17 cellular contexts compared by ENCODE assay signal in the genomic region with DNA sequence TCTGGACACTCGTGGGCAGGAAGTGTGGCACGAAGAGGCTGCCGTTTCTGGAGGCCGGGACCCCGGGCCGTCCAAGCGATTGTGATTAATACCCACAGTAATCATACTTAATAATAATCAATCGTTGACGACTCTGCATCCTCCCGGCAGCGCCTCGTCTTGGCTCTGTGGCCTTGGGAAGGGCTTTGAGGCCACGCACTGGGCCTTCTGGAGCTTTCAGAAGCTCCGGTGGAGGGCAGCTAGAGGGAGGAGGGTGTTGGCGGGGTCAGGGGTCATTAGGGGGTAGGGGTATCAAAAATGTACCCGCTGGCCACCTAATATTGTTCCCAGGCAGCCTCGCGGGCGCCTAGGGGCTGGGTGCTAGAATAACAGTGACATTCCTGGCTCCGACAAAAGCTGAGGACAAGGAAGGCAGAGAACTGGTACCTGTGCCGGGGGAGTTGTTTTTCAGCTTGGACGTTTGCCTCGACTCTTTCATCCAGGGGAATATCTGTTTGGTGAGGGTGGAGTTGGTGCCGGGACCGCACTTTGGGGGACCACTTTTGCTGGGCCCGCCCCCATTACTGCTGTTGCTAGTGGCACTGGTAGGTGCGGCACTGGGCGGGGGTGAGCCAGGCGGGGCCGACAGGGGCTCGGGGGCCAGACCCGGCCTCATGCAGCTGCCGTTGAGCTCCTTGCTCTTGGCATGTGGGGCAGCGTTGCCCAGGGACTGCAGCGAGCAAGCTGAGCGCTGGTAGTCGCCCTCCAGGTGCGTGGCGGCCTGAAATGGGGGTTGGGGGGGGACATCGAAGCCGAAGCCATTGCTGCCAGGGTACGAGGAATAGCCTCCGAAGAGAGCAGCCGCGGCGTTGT. TPM values are rescaled to one million over a fixed set of nuclear protein-coding genes. Genes with fewer than 3 reads are reported as not detected.
DNase-seq lines count a peak whose midpoint lies in the region; TF ChIP-seq lines count a peak whose summit lies in the region.
"Had no signal": no experiment of that assay in that cellular context is flagged by ENCODE, and none has a peak within 500 bp of the region (broad histone marks: within the 10 kb centered on the region; RNA-seq: fewer than 3 reads in every experiment).

No MANE protein-coding gene starts in this region.

- TF ChIP-seq CTCF in AG10803 (conservative IDR thresholded peaks at IDR 0.05; ENCODE audit: low read length) (no peak), epithelial cell of proximal tubule (conservative IDR thresholded peaks at IDR 0.05; ENCODE audit: low read depth, low read length) (no peak), nephron (IDR thresholded peaks at IDR 0.05; ENCODE audit: unreplicated experiment in 3 of 3) (no peak)

- no peak for DNase-seq in AG10803 (ENCODE audit: low read depth)
- DNase-seq in NT2/D1 (ENCODE audit: low read depth, low spot score): no peak
- no peak for DNase-seq in epithelial cell of proximal tubule (ENCODE audit: low read depth)
- no peak for DNase-seq in LoVo (ENCODE audit: low spot score)
- DNase-seq in AG08396 (ENCODE audit: low spot score): no peak
- no peak for DNase-seq in GF-D8 (lab: John Stamatoyannopoulos, UW)
- no peak for DNase-seq in NCI-H524 (lab: John Stamatoyannopoulos, UW)
- DNase-seq: activated CD4-positive, CD25-positive, alpha-beta regulatory T cell; activated CD8-positive, alpha-beta memory T cell treated with anti-CD3 and anti-CD28 coated beads, Interleukin-2, amount 10 ng/mL, durations not matched to agents 7 days and 5 days; OCI-M1; thyroid gland had no signal

- H3K27me3 Mint-ChIP-seq in nephron (ENCODE audit: low read depth): peaks cover under 1% of the 10 kb centered on the region
- H3K27me3 Mint-ChIP-seq: central memory CD8-positive, alpha-beta T cell had no signal

- peaks cover 98% of the 10 kb centered on the region for H3K27me3 ChIP-seq in NT2/D1 (ENCODE audit: insufficient read depth, insufficient read length)

- H3K9me3 ChIP-seq in NT2/D1 (ENCODE audit: insufficient read depth, low read length): no peaks in the 10 kb centered on the region
- H3K9me3 ChIP-seq: HAP-1, thyroid gland had no signal

- H3K4me3 Mint-ChIP-seq in nephron: peak overlapping the region; percentile 65 to 72 (median 67)
- H3K4me3 Mint-ChIP-seq: activated CD8-positive, alpha-beta memory T cell treated with anti-CD3 and anti-CD28 coated beads, Interleukin-2, amount 10 ng/mL, durations not matched to agents 7 days and 5 days; B cell; central memory CD8-positive, alpha-beta T cell had no signal

- H3K36me3 ChIP-seq in NT2/D1 (ENCODE audit: insufficient read depth, insufficient read length, low read length): no peaks in the 10 kb centered on the region
- H3K36me3 ChIP-seq: thyroid gland had no signal

- H3K4me3 ChIP-seq in AG10803 (ENCODE audit: low read length): peak overlapping the region; percentile 24
- peak overlapping the region; percentile 9 for H3K4me3 ChIP-seq in NT2/D1 (ENCODE audit: insufficient read length, low read depth)
- H3K4me3 ChIP-seq in epithelial cell of proximal tubule (ENCODE audit: low read depth, low read length): peak overlapping the region; percentile 5
- H3K4me3 ChIP-seq: HAP-1, thyroid gland had no signal

- H3K9me3 Mint-ChIP-seq in nephron: no peaks in the 10 kb centered on the region
- H3K9me3 Mint-ChIP-seq: central memory CD8-positive, alpha-beta T cell had no signal

- H3K27ac Mint-ChIP-seq in nephron: peak overlapping the region; percentile 97 to 100 (median 99)
- H3K27ac Mint-ChIP-seq: activated CD8-positive, alpha-beta memory T cell treated with anti-CD3 and anti-CD28 coated beads, Interleukin-2, amount 10 ng/mL, durations not matched to agents 7 days and 5 days; B cell had no signal

- peaks cover 76% of the 10 kb centered on the region for H3K4me1 Mint-ChIP-seq in nephron

- peaks cover 11% of the 10 kb centered on the region for H3K4me1 ChIP-seq in NT2/D1 (ENCODE audit: insufficient read depth, insufficient read length)
- H3K4me1 ChIP-seq: parathyroid adenoma, thyroid gland had no signal

- peaks cover 40% of the 10 kb centered on the region for H3K36me3 Mint-ChIP-seq in nephron (ENCODE audit: low read depth)

- H3K9ac ChIP-seq in NT2/D1 (ENCODE audit: insufficient read length, low read depth): peak overlapping the region; percentile 34
- H3K9ac ChIP-seq: parathyroid adenoma had no signal

RNA-seq across cellular contexts. Expression of a gene that starts 6.9 kb away (rescaled TPM):
- 21.1 and 43.7 TPM in 2 replicates for total RNA-seq in epithelial cell of proximal tubule

RNA-seq across cellular contexts. Expression of a gene that starts 21.0 kb away (rescaled TPM):
- total RNA-seq in epithelial cell of proximal tubule: not detected in 2 replicates
- total RNA-seq: activated CD8-positive, alpha-beta memory T cell treated with anti-CD3 and anti-CD28 coated beads, Interleukin-2, amount 10 ng/mL, durations not matched to agents 7 days and 5 days; B cell; mesenteric fat pad; thyroid gland had no signal

RNA-seq across cellular contexts. Expression of a gene that starts 26.3 kb away (rescaled TPM):
- total RNA-seq in epithelial cell of proximal tubule: 4.3 and 5.7 TPM in 2 replicates

RNA-seq across cellular contexts. Expression of a gene that starts 38.2 kb away (rescaled TPM):
- total RNA-seq in epithelial cell of proximal tubule: 22.6 and 49.9 TPM in 2 replicates

RNA-seq across cellular contexts. Expression of a gene that starts 41.8 kb away (rescaled TPM):
- total RNA-seq in epithelial cell of proximal tubule: 2.8 and 5.5 TPM in 2 replicates
- total RNA-seq: B cell had no signal
